ENCODE assay signal across 13 cellular contexts in the genomic region with DNA sequence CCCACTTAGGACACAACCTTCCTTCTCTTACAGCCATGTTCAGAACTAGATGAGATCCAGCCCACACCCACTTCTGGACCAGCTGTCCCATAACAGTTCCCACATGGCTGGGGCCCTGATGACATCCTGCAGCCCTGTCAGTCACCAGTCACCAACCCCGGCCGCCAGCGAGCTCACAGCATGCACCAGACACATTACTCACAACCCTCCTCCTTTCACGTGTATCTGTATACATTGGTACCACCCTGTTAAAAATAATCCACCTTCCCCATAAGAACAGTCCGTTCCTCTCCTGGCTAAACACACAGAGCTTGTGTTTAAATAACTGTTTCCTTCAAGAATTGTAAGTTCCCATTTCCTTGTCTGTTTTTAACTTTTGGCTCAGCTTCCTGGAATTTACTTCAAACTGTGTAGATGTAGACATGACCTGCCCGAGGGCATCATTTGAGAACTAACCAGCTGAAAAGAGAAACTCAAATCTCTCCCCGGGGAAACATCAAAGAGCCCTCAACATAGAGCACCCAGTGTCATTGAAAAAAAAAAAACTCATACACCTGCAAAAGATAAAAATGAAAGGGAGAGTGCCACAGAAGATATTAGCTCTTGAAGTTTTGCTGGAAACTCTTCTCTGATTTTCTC. TPM values are rescaled to one million over a fixed set of nuclear protein-coding genes. Genes with fewer than 3 reads are reported as not detected.
A peak's percentile ranks its signal among the peaks of the same experiment; 100 is the strongest.
DNase-seq lines count a peak whose midpoint lies in the region; ATAC-seq and TF ChIP-seq lines count a peak whose summit lies in the region.
"Had no signal": no experiment of that assay in that cellular context is flagged by ENCODE, and none has a peak within 500 bp of the region (broad histone marks: within the 10 kb centered on the region; RNA-seq: fewer than 3 reads in every experiment).

No MANE protein-coding gene starts in this region.

- H3K27ac ChIP-seq in HEK293 (ENCODE audit: extremely low read depth, low read depth, low read length) = no peak overlapping the region
- H3K27ac ChIP-seq: right atrium auricular region had no signal

- intact Hi-C loops in mucosa of descending colon (cut with DNase I, micrococcal nuclease) = no loop called here

- peak; percentile 71 for DNase-seq in BE2C
- peak; percentile 5 to 24 for DNase-seq in activated CD4-positive, alpha-beta T cell treated with anti-CD3 and anti-CD28 coated beads, Interleukin-2, amount 50 U/mL, for 48 hours
- DNase-seq in myocyte (ENCODE audit: low read depth) = peak; percentile 5
- DNase-seq in HUDEP-2 (lab: John Stamatoyannopoulos, UW; ENCODE audit: unreplicated experiment in 76 of 76) = no peak
- no peak for DNase-seq in mucosa of descending colon
- DNase-seq: amygdala, dermis blood vessel endothelial cell, NCI-H524 had no signal

- H3K9me3 ChIP-seq in BE2C (no peaks in the 10 kb centered on the region), HEK293 (ENCODE audit: control insufficient read depth, insufficient read depth, low read depth, low read length) (no peaks in the 10 kb centered on the region), mucosa of descending colon (no peaks in the 10 kb centered on the region)
- H3K9me3 ChIP-seq: right atrium auricular region had no signal

- no peak overlapping the region for H3K4me3 ChIP-seq in BE2C (ENCODE audit: low read depth, low read length)
- H3K4me3 ChIP-seq in HEK293 (ENCODE audit: low read depth, low read length) = no peak overlapping the region
- no peak overlapping the region for H3K4me3 ChIP-seq in mucosa of descending colon
- H3K4me3 ChIP-seq: right atrium auricular region had no signal

- TF ChIP-seq CTCF in BE2C (IDR thresholded peaks at IDR 0.05; ENCODE audit: low read depth, low read length) (no peak), HEK293 (tag by site-specific recombination; IDR thresholded peaks at IDR 0.05) (no peak), mucosa of descending colon (IDR thresholded peaks at IDR 0.05) (no peak)

- CTCF ChIA-PET in HEK293 (lab: Yijun Ruan, JAX) = no interaction called here

- H3K4me1 ChIP-seq in BE2C = peaks cover 11% of the 10 kb centered on the region
- no peaks in the 10 kb centered on the region for H3K4me1 ChIP-seq in HEK293 (ENCODE audit: control insufficient read depth, insufficient read depth, low read length)
- no peaks in the 10 kb centered on the region for H3K4me1 ChIP-seq in mucosa of descending colon (ENCODE audit: low read depth)
- H3K4me1 ChIP-seq: right atrium auricular region had no signal

- ATAC-seq in HG02981 (IDR thresholded peaks at IDR 0.05; ENCODE audit: unreplicated experiment) (no peak), GM21825 (IDR thresholded peaks at IDR 0.05; ENCODE audit: unreplicated experiment) (no peak), mucosa of descending colon (no peak)

- POLR2A ChIA-PET in HEK293 (lab: Yijun Ruan, JAX) = interaction anchor here (0.7 kb wide), 1 partner anchor 134 kb away, joined by 3 read pairs; the partner anchor contains the start of gene CACUL1

- H3K36me3 ChIP-seq in BE2C (no peaks in the 10 kb centered on the region), HEK293 (ENCODE audit: control insufficient read depth in 2 of 2, insufficient read depth in 1 of 2, low read length in 2 of 2) (no peaks in the 10 kb centered on the region), mucosa of descending colon (ENCODE audit: low read depth) (no peaks in the 10 kb centered on the region)
- H3K36me3 ChIP-seq: right atrium auricular region had no signal

- H3K27me3 ChIP-seq in BE2C = no peaks in the 10 kb centered on the region

TF ChIP-seq in HEK293, 187 proteins besides CTCF, POLR2A, EP300 and RAD21 (continues in another document):
- TF ChIP-seq PRDM1 (tag by site-specific recombination; IDR thresholded peaks at IDR 0.05) = 0 out of 2 replicates have a peak, but pooled peaks have one; percentile 14
- no peak for TF ChIP-seq PRDM2 (tag by site-specific recombination; IDR thresholded peaks at IDR 0.05; ENCODE audit: borderline replicate concordance)
- TF ChIP-seq ZNF791 (tag by site-specific recombination; IDR thresholded peaks at IDR 0.05) = no peak
- TF ChIP-seq FEZF1 (tag by site-specific recombination; IDR thresholded peaks at IDR 0.05) = no peak
- no peak for TF ChIP-seq PBX3 (CRISPR knock-in tag; IDR thresholded peaks at IDR 0.05)
- TF ChIP-seq, protein P1, sequence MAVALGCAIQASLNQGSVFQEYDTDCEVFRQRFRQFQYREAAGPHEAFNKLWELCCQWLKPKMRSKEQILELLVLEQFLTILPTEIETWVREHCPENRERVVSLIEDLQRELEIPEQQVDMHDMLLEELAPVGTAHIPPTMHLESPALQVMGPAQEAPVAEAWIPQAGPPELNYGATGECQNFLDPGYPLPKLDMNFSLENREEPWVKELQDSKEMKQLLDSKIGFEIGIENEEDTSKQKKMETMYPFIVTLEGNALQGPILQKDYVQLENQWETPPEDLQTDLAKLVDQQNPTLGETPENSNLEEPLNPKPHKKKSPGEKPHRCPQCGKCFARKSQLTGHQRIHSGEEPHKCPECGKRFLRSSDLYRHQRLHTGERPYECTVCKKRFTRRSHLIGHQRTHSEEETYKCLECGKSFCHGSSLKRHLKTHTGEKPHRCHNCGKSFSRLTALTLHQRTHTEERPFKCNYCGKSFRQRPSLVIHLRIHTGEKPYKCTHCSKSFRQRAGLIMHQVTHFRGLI (tag by site-specific recombination; IDR thresholded peaks at IDR 0.05) = no peak
- TF ChIP-seq TCF7L2 (IDR thresholded peaks at IDR 0.05; ENCODE audit: borderline replicate concordance, low read depth, low read length) = 0 out of 2 replicates have a peak, but pooled peaks have one; percentile 24
- TF ChIP-seq ZIC2 (tag by site-specific recombination; IDR thresholded peaks at IDR 0.05) = peak; percentile 47
- no peak for TF ChIP-seq ZNF350 (tag by site-specific recombination; IDR thresholded peaks at IDR 0.05)
- no peak for TF ChIP-seq ZBTB1 (tag by site-specific recombination; IDR thresholded peaks at IDR 0.05)
- no peak for TF ChIP-seq ZNF114 (tag by site-specific recombination; IDR thresholded peaks at IDR 0.05)

RNA-seq across cellular contexts. Expression of gene PRLHR, which starts 26.0 kb away (rescaled TPM):
- polyA plus RNA-seq in BE2C (2012; ENCODE audit: insufficient read depth, insufficient read length, low read depth) = 17.9 TPM
- not detected in 2 replicates for total RNA-seq in myocyte
- polyA plus RNA-seq in myocyte (2012) = not detected
- not detected for total RNA-seq in mucosa of descending colon
- total RNA-seq: dermis blood vessel endothelial cell, fibroblast of villous mesenchyme, right atrium auricular region had no signal

Comparison
In these comparisons a context has a peak if more than half of its experiments do, and no peak if none do; other contexts are left out.
1. DNase-seq: peak in BE2C (single experiment), activated CD4-positive, alpha-beta T cell treated with anti-CD3 and anti-CD28 coated beads, Interleukin-2, amount 50 U/mL, for 48 hours (2 of 2) and myocyte (single experiment); none in HUDEP-2 (0 of 76) and mucosa of descending colon (0 of 3).